In genomic region chr3:143972495-143973351, GRCh38 we compare ENCODE assay signal across 1 cellular context.
TF ChIP-seq lines count a peak whose summit lies in the region.

No MANE protein-coding gene starts in this region.

TF ChIP-seq in HepG2, 621 proteins besides CTCF, POLR2A, EP300 and RAD21 (continued from another document and continues in another):
- TF ChIP-seq, protein P1, sequence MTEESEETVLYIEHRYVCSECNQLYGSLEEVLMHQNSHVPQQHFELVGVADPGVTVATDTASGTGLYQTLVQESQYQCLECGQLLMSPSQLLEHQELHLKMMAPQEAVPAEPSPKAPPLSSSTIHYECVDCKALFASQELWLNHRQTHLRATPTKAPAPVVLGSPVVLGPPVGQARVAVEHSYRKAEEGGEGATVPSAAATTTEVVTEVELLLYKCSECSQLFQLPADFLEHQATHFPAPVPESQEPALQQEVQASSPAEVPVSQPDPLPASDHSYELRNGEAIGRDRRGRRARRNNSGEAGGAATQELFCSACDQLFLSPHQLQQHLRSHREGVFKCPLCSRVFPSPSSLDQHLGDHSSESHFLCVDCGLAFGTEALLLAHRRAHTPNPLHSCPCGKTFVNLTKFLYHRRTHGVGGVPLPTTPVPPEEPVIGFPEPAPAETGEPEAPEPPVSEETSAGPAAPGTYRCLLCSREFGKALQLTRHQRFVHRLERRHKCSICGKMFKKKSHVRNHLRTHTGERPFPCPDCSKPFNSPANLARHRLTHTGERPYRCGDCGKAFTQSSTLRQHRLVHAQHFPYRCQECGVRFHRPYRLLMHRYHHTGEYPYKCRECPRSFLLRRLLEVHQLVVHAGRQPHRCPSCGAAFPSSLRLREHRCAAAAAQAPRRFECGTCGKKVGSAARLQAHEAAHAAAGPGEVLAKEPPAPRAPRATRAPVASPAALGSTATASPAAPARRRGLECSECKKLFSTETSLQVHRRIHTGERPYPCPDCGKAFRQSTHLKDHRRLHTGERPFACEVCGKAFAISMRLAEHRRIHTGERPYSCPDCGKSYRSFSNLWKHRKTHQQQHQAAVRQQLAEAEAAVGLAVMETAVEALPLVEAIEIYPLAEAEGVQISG (CRISPR knock-in tag; IDR thresholded peaks at IDR 0.05): no peak
- TF ChIP-seq SOX6 (IDR thresholded peaks at IDR 0.05) (no peak), SOX6 (CRISPR knock-in tag; IDR thresholded peaks at IDR 0.05) (no peak; the same call in 1 of the 2 replicates), ZNF639 (CRISPR knock-in tag; conservative IDR thresholded peaks at IDR 0.05) (no peak), ZNF138 (CRISPR knock-in tag; IDR thresholded peaks at IDR 0.05; ENCODE audit: low read depth) (no peak), KMT2B (CRISPR knock-in tag; IDR thresholded peaks at IDR 0.05) (no peak), ETV6 (CRISPR knock-in tag; conservative IDR thresholded peaks at IDR 0.05) (no peak), ZNF768 (CRISPR knock-in tag; IDR thresholded peaks at IDR 0.05) (no peak; the same call in 1 of the 2 replicates), RELA (CRISPR knock-in tag; IDR thresholded peaks at IDR 0.05) (no peak), ZNF282 (IDR thresholded peaks at IDR 0.05; ENCODE audit: partially characterized antibody) (no peak), ZNF543 (CRISPR knock-in tag; IDR thresholded peaks at IDR 0.05) (no peak), CENPX (CRISPR knock-in tag; IDR thresholded peaks at IDR 0.05) (no peak), AGO2 (optimal IDR thresholded peaks at IDR 0.05; ENCODE audit: low read depth, low read length) (peak; percentile 56), HNRNPLL (IDR thresholded peaks at IDR 0.05; ENCODE audit: low read depth, low read length, poor library complexity, severe bottlenecking) (peak; percentile 14), ZNF20 (CRISPR knock-in tag; IDR thresholded peaks at IDR 0.05) (peak; percentile 61; the same call in 1 of the 2 replicates), MIXL1 (CRISPR knock-in tag; IDR thresholded peaks at IDR 0.05) (no peak), ZNF569 (CRISPR knock-in tag; IDR thresholded peaks at IDR 0.05; ENCODE audit: borderline replicate concordance) (no peak), MXI1 (IDR thresholded peaks at IDR 0.05; ENCODE audit: borderline replicate concordance, low read depth, low read length) (no peak), ZNF414 (CRISPR knock-in tag; IDR thresholded peaks at IDR 0.05) (0 out of 2 replicates have a peak, but pooled peaks have one; percentile 5), ZNF263 (CRISPR knock-in tag; IDR thresholded peaks at IDR 0.05) (peak; percentile 52; the same call in 1 of the 2 replicates), JUND (CRISPR knock-in tag; IDR thresholded peaks at IDR 0.05) (no peak), NR2F1 (CRISPR knock-in tag; IDR thresholded peaks at IDR 0.05) (0 out of 4 replicates have a peak, but pooled peaks of 1 of the 2 experiments have one; percentile 35), NFAT5 (CRISPR knock-in tag; IDR thresholded peaks at IDR 0.05) (peak; percentile 56; the same call in 1 of the 2 replicates), SMARCC2 (IDR thresholded peaks at IDR 0.05) (no peak)
- TF ChIP-seq, protein P2, sequence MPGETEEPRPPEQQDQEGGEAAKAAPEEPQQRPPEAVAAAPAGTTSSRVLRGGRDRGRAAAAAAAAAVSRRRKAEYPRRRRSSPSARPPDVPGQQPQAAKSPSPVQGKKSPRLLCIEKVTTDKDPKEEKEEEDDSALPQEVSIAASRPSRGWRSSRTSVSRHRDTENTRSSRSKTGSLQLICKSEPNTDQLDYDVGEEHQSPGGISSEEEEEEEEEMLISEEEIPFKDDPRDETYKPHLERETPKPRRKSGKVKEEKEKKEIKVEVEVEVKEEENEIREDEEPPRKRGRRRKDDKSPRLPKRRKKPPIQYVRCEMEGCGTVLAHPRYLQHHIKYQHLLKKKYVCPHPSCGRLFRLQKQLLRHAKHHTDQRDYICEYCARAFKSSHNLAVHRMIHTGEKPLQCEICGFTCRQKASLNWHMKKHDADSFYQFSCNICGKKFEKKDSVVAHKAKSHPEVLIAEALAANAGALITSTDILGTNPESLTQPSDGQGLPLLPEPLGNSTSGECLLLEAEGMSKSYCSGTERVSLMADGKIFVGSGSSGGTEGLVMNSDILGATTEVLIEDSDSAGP (CRISPR knock-in tag; IDR thresholded peaks at IDR 0.05; ENCODE audit: borderline replicate concordance): peak; percentile 74; the same call in 1 of the 2 replicates
- TF ChIP-seq, protein P3, sequence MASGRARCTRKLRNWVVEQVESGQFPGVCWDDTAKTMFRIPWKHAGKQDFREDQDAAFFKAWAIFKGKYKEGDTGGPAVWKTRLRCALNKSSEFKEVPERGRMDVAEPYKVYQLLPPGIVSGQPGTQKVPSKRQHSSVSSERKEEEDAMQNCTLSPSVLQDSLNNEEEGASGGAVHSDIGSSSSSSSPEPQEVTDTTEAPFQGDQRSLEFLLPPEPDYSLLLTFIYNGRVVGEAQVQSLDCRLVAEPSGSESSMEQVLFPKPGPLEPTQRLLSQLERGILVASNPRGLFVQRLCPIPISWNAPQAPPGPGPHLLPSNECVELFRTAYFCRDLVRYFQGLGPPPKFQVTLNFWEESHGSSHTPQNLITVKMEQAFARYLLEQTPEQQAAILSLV (CRISPR knock-in tag; IDR thresholded peaks at IDR 0.05; ENCODE audit: borderline replicate concordance): peak; percentile 66; the same call in 1 of the 2 replicates
- TF ChIP-seq, protein P4, sequence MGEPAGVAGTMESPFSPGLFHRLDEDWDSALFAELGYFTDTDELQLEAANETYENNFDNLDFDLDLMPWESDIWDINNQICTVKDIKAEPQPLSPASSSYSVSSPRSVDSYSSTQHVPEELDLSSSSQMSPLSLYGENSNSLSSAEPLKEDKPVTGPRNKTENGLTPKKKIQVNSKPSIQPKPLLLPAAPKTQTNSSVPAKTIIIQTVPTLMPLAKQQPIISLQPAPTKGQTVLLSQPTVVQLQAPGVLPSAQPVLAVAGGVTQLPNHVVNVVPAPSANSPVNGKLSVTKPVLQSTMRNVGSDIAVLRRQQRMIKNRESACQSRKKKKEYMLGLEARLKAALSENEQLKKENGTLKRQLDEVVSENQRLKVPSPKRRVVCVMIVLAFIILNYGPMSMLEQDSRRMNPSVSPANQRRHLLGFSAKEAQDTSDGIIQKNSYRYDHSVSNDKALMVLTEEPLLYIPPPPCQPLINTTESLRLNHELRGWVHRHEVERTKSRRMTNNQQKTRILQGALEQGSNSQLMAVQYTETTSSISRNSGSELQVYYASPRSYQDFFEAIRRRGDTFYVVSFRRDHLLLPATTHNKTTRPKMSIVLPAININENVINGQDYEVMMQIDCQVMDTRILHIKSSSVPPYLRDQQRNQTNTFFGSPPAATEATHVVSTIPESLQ (CRISPR knock-in tag; conservative IDR thresholded peaks at IDR 0.05): no peak
- TF ChIP-seq, protein P5, sequence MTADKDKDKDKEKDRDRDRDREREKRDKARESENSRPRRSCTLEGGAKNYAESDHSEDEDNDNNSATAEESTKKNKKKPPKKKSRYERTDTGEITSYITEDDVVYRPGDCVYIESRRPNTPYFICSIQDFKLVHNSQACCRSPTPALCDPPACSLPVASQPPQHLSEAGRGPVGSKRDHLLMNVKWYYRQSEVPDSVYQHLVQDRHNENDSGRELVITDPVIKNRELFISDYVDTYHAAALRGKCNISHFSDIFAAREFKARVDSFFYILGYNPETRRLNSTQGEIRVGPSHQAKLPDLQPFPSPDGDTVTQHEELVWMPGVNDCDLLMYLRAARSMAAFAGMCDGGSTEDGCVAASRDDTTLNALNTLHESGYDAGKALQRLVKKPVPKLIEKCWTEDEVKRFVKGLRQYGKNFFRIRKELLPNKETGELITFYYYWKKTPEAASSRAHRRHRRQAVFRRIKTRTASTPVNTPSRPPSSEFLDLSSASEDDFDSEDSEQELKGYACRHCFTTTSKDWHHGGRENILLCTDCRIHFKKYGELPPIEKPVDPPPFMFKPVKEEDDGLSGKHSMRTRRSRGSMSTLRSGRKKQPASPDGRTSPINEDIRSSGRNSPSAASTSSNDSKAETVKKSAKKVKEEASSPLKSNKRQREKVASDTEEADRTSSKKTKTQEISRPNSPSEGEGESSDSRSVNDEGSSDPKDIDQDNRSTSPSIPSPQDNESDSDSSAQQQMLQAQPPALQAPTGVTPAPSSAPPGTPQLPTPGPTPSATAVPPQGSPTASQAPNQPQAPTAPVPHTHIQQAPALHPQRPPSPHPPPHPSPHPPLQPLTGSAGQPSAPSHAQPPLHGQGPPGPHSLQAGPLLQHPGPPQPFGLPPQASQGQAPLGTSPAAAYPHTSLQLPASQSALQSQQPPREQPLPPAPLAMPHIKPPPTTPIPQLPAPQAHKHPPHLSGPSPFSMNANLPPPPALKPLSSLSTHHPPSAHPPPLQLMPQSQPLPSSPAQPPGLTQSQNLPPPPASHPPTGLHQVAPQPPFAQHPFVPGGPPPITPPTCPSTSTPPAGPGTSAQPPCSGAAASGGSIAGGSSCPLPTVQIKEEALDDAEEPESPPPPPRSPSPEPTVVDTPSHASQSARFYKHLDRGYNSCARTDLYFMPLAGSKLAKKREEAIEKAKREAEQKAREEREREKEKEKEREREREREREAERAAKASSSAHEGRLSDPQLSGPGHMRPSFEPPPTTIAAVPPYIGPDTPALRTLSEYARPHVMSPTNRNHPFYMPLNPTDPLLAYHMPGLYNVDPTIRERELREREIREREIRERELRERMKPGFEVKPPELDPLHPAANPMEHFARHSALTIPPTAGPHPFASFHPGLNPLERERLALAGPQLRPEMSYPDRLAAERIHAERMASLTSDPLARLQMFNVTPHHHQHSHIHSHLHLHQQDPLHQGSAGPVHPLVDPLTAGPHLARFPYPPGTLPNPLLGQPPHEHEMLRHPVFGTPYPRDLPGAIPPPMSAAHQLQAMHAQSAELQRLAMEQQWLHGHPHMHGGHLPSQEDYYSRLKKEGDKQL (CRISPR knock-in tag; IDR thresholded peaks at IDR 0.05; ENCODE audit: low read depth): no peak
- TF ChIP-seq, protein P6, sequence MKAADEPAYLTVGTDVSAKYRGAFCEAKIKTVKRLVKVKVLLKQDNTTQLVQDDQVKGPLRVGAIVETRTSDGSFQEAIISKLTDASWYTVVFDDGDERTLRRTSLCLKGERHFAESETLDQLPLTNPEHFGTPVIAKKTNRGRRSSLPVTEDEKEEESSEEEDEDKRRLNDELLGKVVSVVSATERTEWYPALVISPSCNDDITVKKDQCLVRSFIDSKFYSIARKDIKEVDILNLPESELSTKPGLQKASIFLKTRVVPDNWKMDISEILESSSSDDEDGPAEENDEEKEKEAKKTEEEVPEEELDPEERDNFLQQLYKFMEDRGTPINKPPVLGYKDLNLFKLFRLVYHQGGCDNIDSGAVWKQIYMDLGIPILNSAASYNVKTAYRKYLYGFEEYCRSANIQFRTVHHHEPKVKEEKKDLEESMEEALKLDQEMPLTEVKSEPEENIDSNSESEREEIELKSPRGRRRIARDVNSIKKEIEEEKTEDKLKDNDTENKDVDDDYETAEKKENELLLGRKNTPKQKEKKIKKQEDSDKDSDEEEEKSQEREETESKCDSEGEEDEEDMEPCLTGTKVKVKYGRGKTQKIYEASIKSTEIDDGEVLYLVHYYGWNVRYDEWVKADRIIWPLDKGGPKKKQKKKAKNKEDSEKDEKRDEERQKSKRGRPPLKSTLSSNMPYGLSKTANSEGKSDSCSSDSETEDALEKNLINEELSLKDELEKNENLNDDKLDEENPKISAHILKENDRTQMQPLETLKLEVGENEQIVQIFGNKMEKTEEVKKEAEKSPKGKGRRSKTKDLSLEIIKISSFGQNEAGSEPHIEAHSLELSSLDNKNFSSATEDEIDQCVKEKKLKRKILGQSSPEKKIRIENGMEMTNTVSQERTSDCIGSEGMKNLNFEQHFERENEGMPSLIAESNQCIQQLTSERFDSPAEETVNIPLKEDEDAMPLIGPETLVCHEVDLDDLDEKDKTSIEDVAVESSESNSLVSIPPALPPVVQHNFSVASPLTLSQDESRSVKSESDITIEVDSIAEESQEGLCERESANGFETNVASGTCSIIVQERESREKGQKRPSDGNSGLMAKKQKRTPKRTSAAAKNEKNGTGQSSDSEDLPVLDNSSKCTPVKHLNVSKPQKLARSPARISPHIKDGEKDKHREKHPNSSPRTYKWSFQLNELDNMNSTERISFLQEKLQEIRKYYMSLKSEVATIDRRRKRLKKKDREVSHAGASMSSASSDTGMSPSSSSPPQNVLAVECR (CRISPR knock-in tag; IDR thresholded peaks at IDR 0.05; ENCODE audit: borderline replicate concordance): no peak
